ENCODE assay signal across 22 cellular contexts in the genomic region with DNA sequence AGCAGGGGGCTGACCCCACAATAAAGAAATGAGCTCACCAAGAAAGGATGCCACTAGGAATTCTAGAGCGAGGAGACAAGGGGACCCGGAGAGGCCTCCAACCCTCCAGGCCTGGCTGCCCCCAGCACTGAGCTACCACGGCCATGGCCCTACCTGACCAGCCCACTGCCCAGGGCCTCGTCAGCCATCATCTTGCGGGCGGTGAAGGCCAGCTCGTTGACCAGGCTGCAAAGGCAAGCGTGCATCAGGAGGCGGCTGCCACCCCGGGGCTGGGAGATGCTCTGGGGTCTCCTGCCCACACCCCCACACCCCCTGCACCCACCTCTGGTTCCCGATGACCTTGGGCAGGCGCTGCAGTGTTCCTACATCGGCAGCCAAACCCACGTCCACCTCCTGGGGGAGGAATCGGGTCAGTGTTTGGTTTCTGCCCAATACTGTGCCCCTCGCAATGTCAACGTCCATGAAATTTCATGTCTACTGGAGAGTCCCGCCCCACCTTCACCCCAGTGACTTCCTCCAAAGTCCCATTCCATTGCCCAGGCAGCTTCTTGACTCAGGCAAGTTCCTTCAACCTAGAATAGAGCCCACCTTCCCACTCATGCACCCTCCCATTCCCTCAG. TPM values are rescaled to one million over a fixed set of nuclear protein-coding genes. Genes with fewer than 3 reads are reported as not detected.
DNase-seq lines count a peak whose midpoint lies in the region; ATAC-seq, FAIRE-seq and TF ChIP-seq lines count a peak whose summit lies in the region.
"Had no signal": no experiment of that assay in that cellular context is flagged by ENCODE, and none has a peak within 500 bp of the region (broad histone marks: within the 10 kb centered on the region; RNA-seq: fewer than 3 reads in every experiment).

No MANE protein-coding gene starts in this region.

- H3K4me3 ChIP-seq in HEK293 (ENCODE audit: low read depth, low read length): no peak overlapping the region
- H3K4me3 ChIP-seq in HepG2 (replicated peaks in 1 of 3; ENCODE audit: insufficient read depth in 1 of 3, low read depth in 2 of 3, low read length in 3 of 3): no peak overlapping the region
- no peak overlapping the region for H3K4me3 ChIP-seq in trophoblast cell (ENCODE audit: low read depth, low read length)
- H3K4me3 ChIP-seq: A549, BLaER1 had no signal

- TF ChIP-seq RAD21 in HepG2 (CRISPR knock-in tag; IDR thresholded peaks at IDR 0.05): no peak

- H3K9me3 ChIP-seq in HEK293 (ENCODE audit: control insufficient read depth, insufficient read depth, low read depth, low read length) (no peaks in the 10 kb centered on the region), HepG2 (ENCODE audit: low read length) (no peaks in the 10 kb centered on the region), trophoblast cell (ENCODE audit: insufficient read depth, low read depth, low read length) (peaks cover under 1% of the 10 kb centered on the region)
- H3K9me3 ChIP-seq: A549, BLaER1 had no signal

- peaks cover 12% of the 10 kb centered on the region for H3K79me1 ChIP-seq in trophoblast cell (ENCODE audit: low read length)

- 97% methylated on average over 6 of the region's 18 CpGs for WGBS in HepG2 (ENCODE audit: low lambda C conversion rate)
- WGBS in trophoblast cell (ENCODE audit: extremely low coverage, insufficient coverage, insufficient read length): no CpG with 5 or more reads among the region's 18 CpGs

- no peak overlapping the region for H2AK5ac ChIP-seq in trophoblast cell (ENCODE audit: low read length)

- no peak for DNase-seq in HepG2 (ENCODE audit: low spot score)
- no peak for DNase-seq in RCC 7860 (ENCODE audit: low spot score)
- no peak for DNase-seq in trophoblast cell
- no peak for DNase-seq in glomerular visceral epithelial cell (ENCODE audit: extremely low spot score)
- DNase-seq: CD8-positive, alpha-beta memory T cell; DMS79; Karpas-422; NCI-H1417 treated with DMSO at 0.1 percent for 48 hours; NCI-H187 treated with DMSO at 0.1 percent for 48 hours; NCI-H226; NCI-H524 treated with DMSO at 0.1 percent for 48 hours; SIG-M5 had no signal

- H3K4ac ChIP-seq in trophoblast cell (ENCODE audit: low read depth, low read length): no peak overlapping the region

- FAIRE-seq in HepG2 (lab: Jason Lieb, UNC) (no peak), RCC 7860 (lab: Jason Lieb, UNC) (no peak)
- FAIRE-seq: A549, HTR-8/SVneo had no signal

- ATAC-seq in HepG2: no peak

- no peak overlapping the region for H3K18ac ChIP-seq in trophoblast cell (ENCODE audit: low read length)

- TF ChIP-seq CTCF in 22Rv1 (IDR thresholded peaks at IDR 0.05) (no peak), HEK293 (tag by site-specific recombination; IDR thresholded peaks at IDR 0.05) (no peak), HepG2 (CRISPR knock-in tag; IDR thresholded peaks at IDR 0.05) (no peak)

- H3K27me3 ChIP-seq in HepG2 (ENCODE audit: control insufficient read depth in 1 of 2, insufficient read depth in 2 of 2, low read length in 2 of 2) (no peaks in the 10 kb centered on the region), trophoblast cell (ENCODE audit: insufficient read depth, low read length) (no peaks in the 10 kb centered on the region)
- H3K27me3 ChIP-seq: BLaER1 had no signal

- H3K36me3 ChIP-seq in HEK293 (ENCODE audit: control insufficient read depth in 2 of 2, insufficient read depth in 1 of 2, low read length in 2 of 2) (peaks cover 19 to 24% of the 10 kb centered on the region in 2 experiments), HepG2 (replicated peaks in 1 of 2; ENCODE audit: control insufficient read depth in 1 of 2, insufficient read depth in 2 of 2, low read length in 2 of 2) (peaks cover 11 to 27% of the 10 kb centered on the region in 2 experiments; a peak in 4 of 5 replicates), trophoblast cell (ENCODE audit: control insufficient read depth in 1 of 2, insufficient read depth in 2 of 2, low read length in 2 of 2) (peaks cover 24 to 30% of the 10 kb centered on the region in 2 experiments)

- TF ChIP-seq EP300 in HepG2 (IDR thresholded peaks at IDR 0.05; ENCODE audit: low read depth in 2 of 2, low read length in 2 of 2) (no peak), HepG2 (CRISPR knock-in tag; IDR thresholded peaks at IDR 0.05; ENCODE audit: borderline replicate concordance) (no peak)

- no peak overlapping the region for H3K14ac ChIP-seq in trophoblast cell (ENCODE audit: low read length)

- H4K12ac ChIP-seq in trophoblast cell (ENCODE audit: low read depth, low read length): no peak overlapping the region

- H3K9ac ChIP-seq in HepG2 (ENCODE audit: insufficient read depth, low read depth, low read length): no peak overlapping the region
- no peak overlapping the region for H3K9ac ChIP-seq in trophoblast cell (ENCODE audit: low read length)
- H3K9ac ChIP-seq: BLaER1 had no signal

- no peaks in the 10 kb centered on the region for H3K79me2 ChIP-seq in HepG2 (ENCODE audit: insufficient read depth, low read length)
- H3K79me2 ChIP-seq in trophoblast cell (ENCODE audit: control insufficient read depth, insufficient read depth, low read length, poor library complexity): peaks cover 2% of the 10 kb centered on the region

- H3K23ac ChIP-seq in trophoblast cell (ENCODE audit: low read length): no peak overlapping the region

- H4K91ac ChIP-seq in trophoblast cell (ENCODE audit: low read depth, low read length): no peak overlapping the region

- intact Hi-C loops in HepG2 (cut with micrococcal nuclease; ENCODE audit: unreplicated experiment): no loop called here

- CTCF ChIA-PET in HEK293 (lab: Yijun Ruan, JAX): interaction anchor here (0.6 kb wide), 1 partner anchor 182 kb away, joined by 3 read pairs; no protein-coding TSS in a partner anchor
- CTCF ChIA-PET in HepG2 (lab: Yijun Ruan, JAX; ENCODE audit: low intra/inter-chr PET ratio, low total read pairs): no interaction called here

- H3K27ac ChIP-seq in 22Rv1 (peak overlapping the region; percentile 50; the same call in 1 of the 2 replicates), HEK293 (ENCODE audit: extremely low read depth, low read depth, low read length) (no peak overlapping the region), HepG2 (ENCODE audit: extremely low read length, insufficient read depth, low read length) (no peak overlapping the region), trophoblast cell (ENCODE audit: low read depth, low read length) (no peak overlapping the region)
- H3K27ac ChIP-seq: A549, BLaER1, HL-60, RWPE1 had no signal

- no peak overlapping the region for H2AFZ ChIP-seq in HepG2 (ENCODE audit: low read length)
- no peak overlapping the region for H2AFZ ChIP-seq in trophoblast cell (ENCODE audit: insufficient read depth, low read length, poor library complexity)

- no peak for TF ChIP-seq POLR2A in HepG2 (IDR thresholded peaks at IDR 0.05; ENCODE audit: insufficient read depth in 1 of 2, low read depth in 2 of 2, low read length in 2 of 2)

- H4K8ac ChIP-seq in trophoblast cell (ENCODE audit: low read depth, low read length): no peak overlapping the region

- no TSS peak for BruUV-seq in HepG2 (replicated peaks; lab: Mats Ljungman, UMichigan)

- H3K4me2 ChIP-seq in HepG2 (ENCODE audit: low read depth, low read length) (no peak overlapping the region), trophoblast cell (ENCODE audit: low read length) (no peak overlapping the region)
- H3K4me2 ChIP-seq: A549, BLaER1 had no signal

- no peaks in the 10 kb centered on the region for H4K20me1 ChIP-seq in HepG2 (ENCODE audit: insufficient read depth, low read length)

- no peak overlapping the region for H2BK120ac ChIP-seq in trophoblast cell (ENCODE audit: insufficient read depth, low read length, poor library complexity)

- H3K4me1 ChIP-seq in HEK293 (ENCODE audit: control insufficient read depth, insufficient read depth, low read length): peaks cover 7% of the 10 kb centered on the region
- peaks cover 45% of the 10 kb centered on the region for H3K4me1 ChIP-seq in HepG2 (ENCODE audit: insufficient read depth, low read length)
- peaks cover 16 to 19% of the 10 kb centered on the region in 2 experiments for H3K4me1 ChIP-seq in trophoblast cell (ENCODE audit: control insufficient read depth in 1 of 2, insufficient read depth in 2 of 2, low read length in 2 of 2)

- H2BK12ac ChIP-seq in trophoblast cell (ENCODE audit: low read length): no peak overlapping the region

- no peak overlapping the region for H2BK5ac ChIP-seq in trophoblast cell (ENCODE audit: low read depth, low read length, poor library complexity)

- in situ Hi-C loops in HepG2 (cut with HindIII; ENCODE audit: extremely low pct_ligation_motif_present, low pct_unique_long_range_greater_than_20kb): no loop called here

- POLR2A ChIA-PET in HEK293 (lab: Yijun Ruan, JAX) (interaction anchor here (0.5 kb wide), 1 partner anchor 14 kb away, joined by 3 read pairs; no protein-coding TSS in a partner anchor), HepG2 (lab: Yijun Ruan, JAX) (interaction anchor here (1.0 to 1.7 kb wide), 3 partner anchors 15 to 33 kb away, joined by 3 to 4 read pairs (median 3); a partner anchor contains a TSS)

RNA-seq across cellular contexts. Expression of a gene that starts 3.5 kb away (rescaled TPM):
- 0.24 and 0.32 TPM in 2 replicates for total RNA-seq in HepG2 (2016; rRNA removed; fragmentation: Illumina TruSeq; extraction: Trizol)
- not detected in 2 replicates for total RNA-seq in HepG2 (2016; cell fraction: cytosol; rRNA removed; fragmentation: Illumina TruSeq; extraction: Trizol; ENCODE audit: low read depth)
- 0.39 TPM in 1 of 2 replicates, not detected in the other for total RNA-seq in HepG2 (2016; cell fraction: insoluble cytoplasmic fraction; rRNA removed; fragmentation: Illumina TruSeq; extraction: Trizol)
- total RNA-seq in HepG2 (2016; cell fraction: membrane; rRNA removed; fragmentation: Illumina TruSeq; extraction: Trizol): 0.31 TPM in 1 of 2 replicates, not detected in the other
- total RNA-seq in HepG2 (2016; cell fraction: nucleus; rRNA removed; fragmentation: Illumina TruSeq; extraction: Trizol): 0.28 and 0.41 TPM in 2 replicates
- polyA plus RNA-seq in HepG2 (2011; rRNA removed): 0.48 and 0.71 TPM in 2 replicates
- 0.26 and 0.30 TPM in 2 replicates for polyA plus RNA-seq in HepG2 (2011; cell fraction: cytosol; rRNA removed)
- polyA plus RNA-seq in HepG2 (2011; cell fraction: nucleus; rRNA removed): 2.4 and 2.9 TPM in 2 replicates
- polyA plus RNA-seq in HepG2 (2012): 0.59 and 0.87 TPM in 2 replicates
- polyA plus RNA-seq in HepG2 (2016; cell fraction: cytosol; fragmentation: Illumina TruSeq; extraction: Trizol; ENCODE audit: low read depth): 0.17 TPM in 1 of 2 replicates, not detected in the other
- polyA plus RNA-seq in HepG2 (2016; cell fraction: insoluble cytoplasmic fraction; fragmentation: Illumina TruSeq; extraction: Trizol; ENCODE audit: low read depth): not detected in 2 replicates
- 0.26 TPM in 1 of 2 replicates, not detected in the other for polyA plus RNA-seq in HepG2 (2016; cell fraction: membrane; fragmentation: Illumina TruSeq; extraction: Trizol; ENCODE audit: low read depth)
- polyA plus RNA-seq in HepG2 (2016; cell fraction: nucleus; fragmentation: Illumina TruSeq; extraction: Trizol; ENCODE audit: insufficient read depth, low read depth): 2.4 TPM in 1 of 2 replicates, not detected in the other
- polyA minus RNA-seq in HepG2 (2011; rRNA and poly(A)+ RNA removed; ENCODE audit: low replicate concordance): 0.42 and 0.68 TPM in 2 replicates
- not detected in 2 replicates for polyA minus RNA-seq in HepG2 (2011; cell fraction: cytosol; rRNA and poly(A)+ RNA removed)
- polyA minus RNA-seq in HepG2 (2011; cell fraction: nucleus; rRNA and poly(A)+ RNA removed): 0.90 and 3.0 TPM in 2 replicates
- 0.10 and 0.19 TPM in 2 replicates for polyA plus RNA-seq in trophoblast cell (2013)
- total RNA-seq: MCF 10A had no signal
- polyA plus RNA-seq: IgD-negative memory B cell had no signal

RNA-seq across cellular contexts. Expression of a gene that starts 15.4 kb away (rescaled TPM):
- 45.4 and 54.8 TPM in 2 replicates for total RNA-seq in HepG2 (2016; rRNA removed; fragmentation: Illumina TruSeq; extraction: Trizol)
- total RNA-seq in HepG2 (2016; cell fraction: cytosol; rRNA removed; fragmentation: Illumina TruSeq; extraction: Trizol; ENCODE audit: low read depth): 17.9 and 23.1 TPM in 2 replicates
- total RNA-seq in HepG2 (2016; cell fraction: insoluble cytoplasmic fraction; rRNA removed; fragmentation: Illumina TruSeq; extraction: Trizol): 41.2 and 57.4 TPM in 2 replicates
- total RNA-seq in HepG2 (2016; cell fraction: membrane; rRNA removed; fragmentation: Illumina TruSeq; extraction: Trizol): 15.1 and 19.6 TPM in 2 replicates
- total RNA-seq in HepG2 (2016; cell fraction: nucleus; rRNA removed; fragmentation: Illumina TruSeq; extraction: Trizol): 31.4 and 37.2 TPM in 2 replicates
- 198 and 277 TPM in 2 replicates for polyA plus RNA-seq in HepG2 (2011; rRNA removed)
- polyA plus RNA-seq in HepG2 (2011; cell fraction: cytosol; rRNA removed): 180 and 200 TPM in 2 replicates
- 123 and 139 TPM in 2 replicates for polyA plus RNA-seq in HepG2 (2011; cell fraction: nucleus; rRNA removed)
- 231 and 273 TPM in 2 replicates for polyA plus RNA-seq in HepG2 (2012)
- 49.8 and 49.9 TPM in 2 replicates for polyA plus RNA-seq in HepG2 (2016; cell fraction: cytosol; fragmentation: Illumina TruSeq; extraction: Trizol; ENCODE audit: low read depth)
- polyA plus RNA-seq in HepG2 (2016; cell fraction: insoluble cytoplasmic fraction; fragmentation: Illumina TruSeq; extraction: Trizol; ENCODE audit: low read depth): 244 and 262 TPM in 2 replicates
- 43.5 and 46.5 TPM in 2 replicates for polyA plus RNA-seq in HepG2 (2016; cell fraction: membrane; fragmentation: Illumina TruSeq; extraction: Trizol; ENCODE audit: low read depth)
- 142 and 151 TPM in 2 replicates for polyA plus RNA-seq in HepG2 (2016; cell fraction: nucleus; fragmentation: Illumina TruSeq; extraction: Trizol; ENCODE audit: insufficient read depth, low read depth)
- polyA minus RNA-seq in HepG2 (2011; rRNA and poly(A)+ RNA removed; ENCODE audit: low replicate concordance): 119 and 143 TPM in 2 replicates
- 74.8 and 77.1 TPM in 2 replicates for polyA minus RNA-seq in HepG2 (2011; cell fraction: cytosol; rRNA and poly(A)+ RNA removed)
- polyA minus RNA-seq in HepG2 (2011; cell fraction: nucleus; rRNA and poly(A)+ RNA removed): 30.3 and 39.7 TPM in 2 replicates
- polyA plus RNA-seq in trophoblast cell (2013): 186 and 200 TPM in 2 replicates

RNA-seq across cellular contexts. Expression of a gene that starts 27.2 kb away (rescaled TPM):
- 0.73 and 1.7 TPM in 2 replicates for total RNA-seq in HepG2 (2016; rRNA removed; fragmentation: Illumina TruSeq; extraction: Trizol)
- total RNA-seq in HepG2 (2016; cell fraction: cytosol; rRNA removed; fragmentation: Illumina TruSeq; extraction: Trizol; ENCODE audit: low read depth): not detected in 2 replicates
- 0.80 and 2.9 TPM in 2 replicates for total RNA-seq in HepG2 (2016; cell fraction: insoluble cytoplasmic fraction; rRNA removed; fragmentation: Illumina TruSeq; extraction: Trizol)
- total RNA-seq in HepG2 (2016; cell fraction: membrane; rRNA removed; fragmentation: Illumina TruSeq; extraction: Trizol): 0.77 TPM in 1 of 2 replicates, not detected in the other
- not detected in 2 replicates for total RNA-seq in HepG2 (2016; cell fraction: nucleus; rRNA removed; fragmentation: Illumina TruSeq; extraction: Trizol)
- 2.1 and 4.0 TPM in 2 replicates for polyA plus RNA-seq in HepG2 (2011; rRNA removed)
- polyA plus RNA-seq in HepG2 (2011; cell fraction: cytosol; rRNA removed): 4.6 and 7.7 TPM in 2 replicates
- 2.3 and 3.2 TPM in 2 replicates for polyA plus RNA-seq in HepG2 (2011; cell fraction: nucleus; rRNA removed)
- 1.6 and 3.8 TPM in 2 replicates for polyA plus RNA-seq in HepG2 (2012)
- polyA plus RNA-seq in HepG2 (2016; cell fraction: cytosol; fragmentation: Illumina TruSeq; extraction: Trizol; ENCODE audit: low read depth): 0.27 and 0.35 TPM in 2 replicates
- polyA plus RNA-seq in HepG2 (2016; cell fraction: insoluble cytoplasmic fraction; fragmentation: Illumina TruSeq; extraction: Trizol; ENCODE audit: low read depth): 1.1 and 1.9 TPM in 2 replicates
- polyA plus RNA-seq in HepG2 (2016; cell fraction: membrane; fragmentation: Illumina TruSeq; extraction: Trizol; ENCODE audit: low read depth): 0.50 TPM in 1 of 2 replicates, not detected in the other
- 2.2 TPM in 1 of 2 replicates, not detected in the other for polyA plus RNA-seq in HepG2 (2016; cell fraction: nucleus; fragmentation: Illumina TruSeq; extraction: Trizol; ENCODE audit: insufficient read depth, low read depth)
- polyA minus RNA-seq in HepG2 (2011; rRNA and poly(A)+ RNA removed; ENCODE audit: low replicate concordance): 0.37 TPM in 1 of 2 replicates, not detected in the other
- polyA minus RNA-seq in HepG2 (2011; cell fraction: cytosol; rRNA and poly(A)+ RNA removed): 2.1 TPM in 1 of 2 replicates, not detected in the other
- not detected in 2 replicates for polyA minus RNA-seq in HepG2 (2011; cell fraction: nucleus; rRNA and poly(A)+ RNA removed)
- not detected in 2 replicates for polyA plus RNA-seq in trophoblast cell (2013)
- total RNA-seq: CD8-positive, alpha-beta memory T cell; H4 had no signal
- polyA plus RNA-seq: CD8-positive, alpha-beta memory T cell; IgD-negative memory B cell had no signal

RNA-seq across cellular contexts. Expression of a gene that starts 33.5 kb away (rescaled TPM):
- 270 and 278 TPM in 2 replicates for total RNA-seq in HepG2 (2016; rRNA removed; fragmentation: Illumina TruSeq; extraction: Trizol)
- total RNA-seq in HepG2 (2016; cell fraction: cytosol; rRNA removed; fragmentation: Illumina TruSeq; extraction: Trizol; ENCODE audit: low read depth): 44.9 and 50.3 TPM in 2 replicates
- 247 and 303 TPM in 2 replicates for total RNA-seq in HepG2 (2016; cell fraction: insoluble cytoplasmic fraction; rRNA removed; fragmentation: Illumina TruSeq; extraction: Trizol)
- total RNA-seq in HepG2 (2016; cell fraction: membrane; rRNA removed; fragmentation: Illumina TruSeq; extraction: Trizol): 97.2 and 106 TPM in 2 replicates
- 191 and 201 TPM in 2 replicates for total RNA-seq in HepG2 (2016; cell fraction: nucleus; rRNA removed; fragmentation: Illumina TruSeq; extraction: Trizol)
- polyA plus RNA-seq in HepG2 (2011; rRNA removed): 148 and 156 TPM in 2 replicates
- 89.9 and 92.3 TPM in 2 replicates for polyA plus RNA-seq in HepG2 (2011; cell fraction: cytosol; rRNA removed)
- 184 and 197 TPM in 2 replicates for polyA plus RNA-seq in HepG2 (2011; cell fraction: nucleus; rRNA removed)
- 166 and 314 TPM in 2 replicates for polyA plus RNA-seq in HepG2 (2012)
- 36.1 and 37.5 TPM in 2 replicates for polyA plus RNA-seq in HepG2 (2016; cell fraction: cytosol; fragmentation: Illumina TruSeq; extraction: Trizol; ENCODE audit: low read depth)
- 257 and 357 TPM in 2 replicates for polyA plus RNA-seq in HepG2 (2016; cell fraction: insoluble cytoplasmic fraction; fragmentation: Illumina TruSeq; extraction: Trizol; ENCODE audit: low read depth)
- 76.7 and 82.5 TPM in 2 replicates for polyA plus RNA-seq in HepG2 (2016; cell fraction: membrane; fragmentation: Illumina TruSeq; extraction: Trizol; ENCODE audit: low read depth)
- polyA plus RNA-seq in HepG2 (2016; cell fraction: nucleus; fragmentation: Illumina TruSeq; extraction: Trizol; ENCODE audit: insufficient read depth, low read depth): 372 and 405 TPM in 2 replicates
- 218 and 315 TPM in 2 replicates for polyA minus RNA-seq in HepG2 (2011; rRNA and poly(A)+ RNA removed; ENCODE audit: low replicate concordance)
- polyA minus RNA-seq in HepG2 (2011; cell fraction: cytosol; rRNA and poly(A)+ RNA removed): 121 and 131 TPM in 2 replicates
- polyA minus RNA-seq in HepG2 (2011; cell fraction: nucleus; rRNA and poly(A)+ RNA removed): 131 and 151 TPM in 2 replicates
- polyA plus RNA-seq in trophoblast cell (2013): 227 and 231 TPM in 2 replicates

RNA-seq across cellular contexts. Expression of a gene that starts 42.9 kb away (rescaled TPM):
- total RNA-seq in HepG2 (2016; rRNA removed; fragmentation: Illumina TruSeq; extraction: Trizol): not detected in 2 replicates
- total RNA-seq in HepG2 (2016; cell fraction: cytosol; rRNA removed; fragmentation: Illumina TruSeq; extraction: Trizol; ENCODE audit: low read depth): not detected in 2 replicates
- total RNA-seq in HepG2 (2016; cell fraction: insoluble cytoplasmic fraction; rRNA removed; fragmentation: Illumina TruSeq; extraction: Trizol): not detected in 2 replicates
- 0.93 TPM in 1 of 2 replicates, not detected in the other for total RNA-seq in HepG2 (2016; cell fraction: membrane; rRNA removed; fragmentation: Illumina TruSeq; extraction: Trizol)
- total RNA-seq in HepG2 (2016; cell fraction: nucleus; rRNA removed; fragmentation: Illumina TruSeq; extraction: Trizol): not detected in 2 replicates
- polyA plus RNA-seq in HepG2 (2011; rRNA removed): 0.73 and 0.85 TPM in 2 replicates
- 1.6 and 1.9 TPM in 2 replicates for polyA plus RNA-seq in HepG2 (2011; cell fraction: cytosol; rRNA removed)
- polyA plus RNA-seq in HepG2 (2011; cell fraction: nucleus; rRNA removed): 1.7 and 2.4 TPM in 2 replicates
- polyA plus RNA-seq in HepG2 (2012): 0.35 TPM in 1 of 2 replicates, not detected in the other
- not detected in 2 replicates for polyA plus RNA-seq in HepG2 (2016; cell fraction: cytosol; fragmentation: Illumina TruSeq; extraction: Trizol; ENCODE audit: low read depth)
- polyA plus RNA-seq in HepG2 (2016; cell fraction: insoluble cytoplasmic fraction; fragmentation: Illumina TruSeq; extraction: Trizol; ENCODE audit: low read depth): not detected in 2 replicates
- polyA plus RNA-seq in HepG2 (2016; cell fraction: membrane; fragmentation: Illumina TruSeq; extraction: Trizol; ENCODE audit: low read depth): 0.63 TPM in 1 of 2 replicates, not detected in the other
- polyA plus RNA-seq in HepG2 (2016; cell fraction: nucleus; fragmentation: Illumina TruSeq; extraction: Trizol; ENCODE audit: insufficient read depth, low read depth): not detected in 2 replicates
- 0.58 TPM in 1 of 2 replicates, not detected in the other for polyA minus RNA-seq in HepG2 (2011; rRNA and poly(A)+ RNA removed; ENCODE audit: low replicate concordance)
- not detected in 2 replicates for polyA minus RNA-seq in HepG2 (2011; cell fraction: cytosol; rRNA and poly(A)+ RNA removed)
- 0.99 TPM in 1 of 2 replicates, not detected in the other for polyA minus RNA-seq in HepG2 (2011; cell fraction: nucleus; rRNA and poly(A)+ RNA removed)
- polyA plus RNA-seq in trophoblast cell (2013): not detected in 2 replicates
- total RNA-seq: CD8-positive, alpha-beta memory T cell; H4 had no signal
- polyA plus RNA-seq: A549; CD8-positive, alpha-beta memory T cell; IgD-negative memory B cell had no signal
